In genomic region chr7:103532955-103533354, GRCh38 we compare ENCODE assay signal across 17 cellular contexts.
DNase-seq lines count a peak whose midpoint lies in the region; ATAC-seq and TF ChIP-seq lines count a peak whose summit lies in the region.
"Had no signal": no experiment of that assay in that cellular context is flagged by ENCODE, and none has a peak within 500 bp of the region (broad histone marks: within the 10 kb centered on the region; RNA-seq: fewer than 3 reads in every experiment).

No MANE protein-coding gene starts in this region.

- TF ChIP-seq CTCF in uterus (IDR thresholded peaks at IDR 0.05), result no peak

- no peak for ATAC-seq in HG03039 (IDR thresholded peaks at IDR 0.05; ENCODE audit: unreplicated experiment)

- no peak for TF ChIP-seq POLR2A in uterus (IDR thresholded peaks at IDR 0.05)

- H3K4me1 ChIP-seq in uterus, result no peaks in the 10 kb centered on the region
- H3K4me1 ChIP-seq: SJCRH30 had no signal

- intact Hi-C loops in uterus (cut with DNase I; ENCODE audit: low total_unique reads), result no loop called here

- peak overlapping the region; percentile 57 for H3K27ac ChIP-seq in angular gyrus (ENCODE audit: low read depth, low read length)
- peak overlapping the region; percentile 39 for H3K27ac ChIP-seq in layer of hippocampus (ENCODE audit: low read depth, low read length)
- peak overlapping the region; percentile 74 for H3K27ac ChIP-seq in temporal lobe (ENCODE audit: low read depth, low read length)
- H3K27ac ChIP-seq in uterus, result no peak overlapping the region
- H3K27ac ChIP-seq: HL-60, SJCRH30 had no signal

- H3K36me3 ChIP-seq in uterus, result no peaks in the 10 kb centered on the region

- DNase-seq in foreskin melanocyte, result peak; percentile 76
- no peak for DNase-seq in uterus
- DNase-seq in NK-92 (lab: John Stamatoyannopoulos, UW; ENCODE audit: unreplicated experiment), result no peak
- DNase-seq: Calu3; CD4-positive, alpha-beta memory T cell; DMS53; H9; NCI-H187; NCI-H446; NCI-H69; NK-92 treated with Interleukin-12 subunit alpha and Interleukin-12 subunit beta, amount 100 ng/mL, for 24 hours; SJCRH30 had no signal

- no peak overlapping the region for H3K4me3 ChIP-seq in uterus
- H3K4me3 ChIP-seq: SJCRH30 had no signal

- no peaks in the 10 kb centered on the region for H3K9me3 ChIP-seq in uterus

- no peaks in the 10 kb centered on the region for H3K27me3 ChIP-seq in layer of hippocampus (ENCODE audit: control insufficient read depth, insufficient read depth, low read length)
- H3K27me3 ChIP-seq in uterus, result no peaks in the 10 kb centered on the region
- H3K27me3 ChIP-seq: SJCRH30 had no signal

Comparison
In these comparisons a context has a peak if more than half of its experiments do, and no peak if none do; other contexts are left out.
1. H3K27ac ChIP-seq: peak in angular gyrus (single experiment), layer of hippocampus (single experiment) and temporal lobe (single experiment); none in uterus (0 of 2).